ENCODE assay signal across 20 cellular contexts in genomic region chr1:25003000-25003399, GRCh38.
"Had no signal": no experiment of that assay in that cellular context is flagged by ENCODE, and none has a peak within 500 bp of the region (broad histone marks: within the 10 kb centered on the region; RNA-seq: fewer than 3 reads in every experiment).

No MANE protein-coding gene starts in this region.

- H3K4me3 Mint-ChIP-seq: effector memory CD8-positive, alpha-beta T cell; immature natural killer cell; nephron; T-helper 1 cell treated with Interleukin-12 subunit alpha and Interleukin-12 subunit beta and Interleukin-4 antibody, amounts not matched to agents 30 μg/mL and 1 μg/mL, for 36 hours; WTC11 had no signal

- H3K4me1 Mint-ChIP-seq: nephron had no signal

- H3K27ac ChIP-seq: epithelial cell of prostate, gastrocnemius medialis, heart left ventricle, right atrium auricular region, upper lobe of left lung had no signal

- DNase-seq: activated CD8-positive, alpha-beta memory T cell treated with anti-CD3 and anti-CD28 coated beads, Interleukin-2, amount 50 U/mL, for 48 hours; activated effector memory CD4-positive, alpha-beta T cell treated with Interleukin-2 at 50 U/mL for 16 hours; aorta; dermis blood vessel endothelial cell; effector memory CD8-positive, alpha-beta T cell; gastrocnemius medialis; heart left ventricle; immature natural killer cell; mesendoderm; SHP77 treated with DMSO at 0.1 percent for 48 hours; stimulated activated CD4-positive, alpha-beta T cell treated with anti-CD3 and anti-CD28 coated beads, Interleukin-2, amount 100 ng/mL, for 48 hours; stimulated activated naive CD4-positive, alpha-beta T cell treated with Interleukin-2 at 50 U/mL for 16 hours; upper lobe of left lung had no signal

- ATAC-seq: effector memory CD8-positive, alpha-beta T cell; gastrocnemius medialis; heart left ventricle; SK-N-SH treated with all-trans-retinoic acid at 6 μM for 48 hours; WTC11 had no signal

- H3K9me3 Mint-ChIP-seq: effector memory CD8-positive, alpha-beta T cell; immature natural killer cell; nephron; T-helper 1 cell treated with Interleukin-12 subunit alpha and Interleukin-12 subunit beta and Interleukin-4 antibody, amounts not matched to agents 30 μg/mL and 1 μg/mL, for 36 hours; WTC11 had no signal

- H3K36me3 ChIP-seq: gastrocnemius medialis, heart left ventricle, right atrium auricular region, upper lobe of left lung had no signal

- H3K4me3 ChIP-seq: gastrocnemius medialis, heart left ventricle, right atrium auricular region, upper lobe of left lung had no signal

- H3K27me3 Mint-ChIP-seq: effector memory CD8-positive, alpha-beta T cell had no signal

- H3K4me1 ChIP-seq: gastrocnemius medialis had no signal

- H3K27me3 ChIP-seq: right atrium auricular region, upper lobe of left lung had no signal

- H3K27ac Mint-ChIP-seq: nephron, progenitor cell of endocrine pancreas, WTC11 had no signal

- H3K9me3 ChIP-seq: gastrocnemius medialis, heart left ventricle, right atrium auricular region, upper lobe of left lung had no signal

- H3K36me3 Mint-ChIP-seq: immature natural killer cell, WTC11 had no signal
